ENCODE assay signal across 11 cellular contexts in genomic region chr3:10417849-10418248, GRCh38.
DNase-seq lines count a peak whose midpoint lies in the region; ATAC-seq, FAIRE-seq and TF ChIP-seq lines count a peak whose summit lies in the region.
"Had no signal": no experiment of that assay in that cellular context is flagged by ENCODE, and none has a peak within 500 bp of the region (broad histone marks: within the 10 kb centered on the region; RNA-seq: fewer than 3 reads in every experiment).

No MANE protein-coding gene starts in this region.

- H3K27me3 ChIP-seq in K562 (ENCODE audit: control insufficient read depth in 2 of 2, insufficient read depth in 2 of 2, low read length in 2 of 2) (peaks cover 24 to 67% of the 10 kb centered on the region in 2 experiments; a peak in 4 of 5 replicates), neural progenitor cell (no peaks in the 10 kb centered on the region), gastroesophageal sphincter (peaks cover 42% of the 10 kb centered on the region)

- CTCF ChIA-PET in K562 (lab: Yijun Ruan, JAX; ENCODE audit: low intra/inter-chr PET ratio) = interaction anchor here (1.4 kb wide), 1 partner anchor 320 kb away, joined by 13 read pairs; no protein-coding TSS in a partner anchor

- H3K4me2 ChIP-seq in K562 (ENCODE audit: insufficient read depth, low read length) (no peak overlapping the region), neural progenitor cell (no peak overlapping the region)

- H3K9ac ChIP-seq in K562 (ENCODE audit: insufficient read depth in 1 of 2, low read depth in 2 of 2, low read length in 2 of 2) (no peak overlapping the region), neural progenitor cell (no peak overlapping the region)

- no peaks in the 10 kb centered on the region for H3K9me3 ChIP-seq in K562 (replicated peaks; ENCODE audit: control insufficient read depth, insufficient read depth, low read depth, low read length)
- H3K9me3 ChIP-seq in neural progenitor cell (ENCODE audit: low read depth) = no peaks in the 10 kb centered on the region
- H3K9me3 ChIP-seq in gastroesophageal sphincter = no peaks in the 10 kb centered on the region
- H3K9me3 ChIP-seq: mucosa of descending colon had no signal

- H3K4me3 ChIP-seq in K562 (no peak overlapping the region), neural progenitor cell (no peak overlapping the region), gastroesophageal sphincter (no peak overlapping the region)
- H3K4me3 ChIP-seq: mucosa of descending colon had no signal

- peak overlapping the region; percentile 0 for H3K4me3 Mint-ChIP-seq in neural progenitor cell
- no peak overlapping the region for H3K4me3 Mint-ChIP-seq in activated T-helper 2 cell treated with anti-CD3 and anti-CD28 coated beads, Interferon-gamma antibody, Interleukin-2, Interleukin-4, amounts not matched to agents 10 μg/mL and 5 μg/mL and 100 μg/mL, durations not matched to agents 14 hours and 24 hours and 36 hours (ENCODE audit: low read depth)

- TF ChIP-seq POLR2A in K562 (conservative IDR thresholded peaks at IDR 0.05) (no peak), gastroesophageal sphincter (IDR thresholded peaks at IDR 0.05) (no peak)

- H3K9me1 ChIP-seq in K562 (ENCODE audit: control insufficient read depth, insufficient read depth, low read length) = no peaks in the 10 kb centered on the region

- POLR2A ChIA-PET in K562 (lab: Yijun Ruan, JAX) = interaction anchor here (1.0 to 1.6 kb wide), 2 partner anchors 10 to 28 kb away, joined by 3 to 5 read pairs; no protein-coding TSS in a partner anchor

- H3K79me2 ChIP-seq in K562 (ENCODE audit: control insufficient read depth, insufficient read depth, low read length) = no peaks in the 10 kb centered on the region
- no peaks in the 10 kb centered on the region for H3K79me2 ChIP-seq in neural progenitor cell (ENCODE audit: low read depth)

- TF ChIP-seq EP300 in K562 (IDR thresholded peaks at IDR 0.05; ENCODE audit: low read length) (no peak), gastroesophageal sphincter (IDR thresholded peaks at IDR 0.05) (no peak)

- peak; percentile 71 to 86 for TF ChIP-seq RAD21 in K562 (CRISPR knock-in tag; conservative IDR thresholded peaks at IDR 0.05 in 1 of 2, IDR thresholded peaks at IDR 0.05 in 1 of 2)

- intact Hi-C loops in K562 (cut with micrococcal nuclease) = loop anchor here (2.0 kb wide), 1 partner anchor 321 kb away; no protein-coding TSS in a partner anchor
- intact Hi-C loops in activated T-helper 2 cell treated with anti-CD3 and anti-CD28 coated beads, Interferon-gamma antibody, Interleukin-2, Interleukin-4, amounts not matched to agents 10 μg/mL and 5 μg/mL and 100 μg/mL, durations not matched to agents 14 hours and 24 hours and 36 hours (cut with micrococcal nuclease) = loop anchor here (2.0 kb wide), 1 partner anchor 321 kb away; no protein-coding TSS in a partner anchor

- peak; percentile 72 for FAIRE-seq in K562 (lab: Jason Lieb, UNC)

- in situ Hi-C loops in K562 (cut with MboI) = no loop called here

- H3K4me1 ChIP-seq in K562 (replicated peaks in 1 of 2; ENCODE audit: control insufficient read depth in 2 of 2, insufficient read depth in 2 of 2, low read length in 2 of 2) = peaks cover 8% of the 10 kb centered on the region in 2 experiments; a peak in 4 of 5 replicates
- no peaks in the 10 kb centered on the region for H3K4me1 ChIP-seq in neural progenitor cell
- H3K4me1 ChIP-seq in gastroesophageal sphincter = no peaks in the 10 kb centered on the region

- H3F3A ChIP-seq in neural progenitor cell (ENCODE audit: low read depth) = no peaks in the 10 kb centered on the region

- H4K20me1 ChIP-seq in K562 (replicated peaks; ENCODE audit: control insufficient read depth, insufficient read depth, low read length) = peaks cover 41% of the 10 kb centered on the region
- H4K20me1 ChIP-seq in neural progenitor cell (ENCODE audit: low read depth) = no peaks in the 10 kb centered on the region

- WGBS in K562 (ENCODE audit: insufficient coverage, low coverage, missing lambda C conversion rate) = 6% methylated on average over 2 of the region's 2 CpGs
- 80 to 88% methylated on average over 1 to 2 of the region's 2 CpGs for WGBS in gastroesophageal sphincter (ENCODE audit: low coverage in 1 of 2), 2 donors

- H3K36me3 ChIP-seq in K562 (ENCODE audit: control insufficient read depth, insufficient read depth, low read length) = no peaks in the 10 kb centered on the region
- H3K36me3 ChIP-seq in neural progenitor cell = no peaks in the 10 kb centered on the region
- H3K36me3 ChIP-seq in gastroesophageal sphincter = no peaks in the 10 kb centered on the region

- no TSS peak for BruUV-seq in K562 (replicated peaks; lab: Mats Ljungman, UMichigan)

- peaks cover 5% of the 10 kb centered on the region for H3K27me3 Mint-ChIP-seq in neural progenitor cell (ENCODE audit: insufficient read depth, low read depth)
- H3K27me3 Mint-ChIP-seq in activated T-helper 2 cell treated with anti-CD3 and anti-CD28 coated beads, Interferon-gamma antibody, Interleukin-2, Interleukin-4, amounts not matched to agents 10 μg/mL and 5 μg/mL and 100 μg/mL, durations not matched to agents 14 hours and 24 hours and 36 hours (ENCODE audit: low read depth) = peaks cover 3% of the 10 kb centered on the region

- no peaks in the 10 kb centered on the region for H3K9me3 Mint-ChIP-seq in neural progenitor cell
- H3K9me3 Mint-ChIP-seq in activated T-helper 2 cell treated with anti-CD3 and anti-CD28 coated beads, Interferon-gamma antibody, Interleukin-2, Interleukin-4, amounts not matched to agents 10 μg/mL and 5 μg/mL and 100 μg/mL, durations not matched to agents 14 hours and 24 hours and 36 hours = no peaks in the 10 kb centered on the region

- peak overlapping the region; percentile 28 for H3K27ac Mint-ChIP-seq in neural progenitor cell
- no peak overlapping the region for H3K27ac Mint-ChIP-seq in activated T-helper 2 cell treated with anti-CD3 and anti-CD28 coated beads, Interferon-gamma antibody, Interleukin-2, Interleukin-4, amounts not matched to agents 10 μg/mL and 5 μg/mL and 100 μg/mL, durations not matched to agents 14 hours and 24 hours and 36 hours

- no peaks in the 10 kb centered on the region for H3K36me3 Mint-ChIP-seq in neural progenitor cell
- H3K36me3 Mint-ChIP-seq in activated T-helper 2 cell treated with anti-CD3 and anti-CD28 coated beads, Interferon-gamma antibody, Interleukin-2, Interleukin-4, amounts not matched to agents 10 μg/mL and 5 μg/mL and 100 μg/mL, durations not matched to agents 14 hours and 24 hours and 36 hours (ENCODE audit: low read depth) = no peaks in the 10 kb centered on the region

- H3K27ac ChIP-seq in K562 (ENCODE audit: extremely low read depth, low read depth, low read length) = no peak overlapping the region
- no peak overlapping the region for H3K27ac ChIP-seq in neural progenitor cell
- no peak overlapping the region for H3K27ac ChIP-seq in gastroesophageal sphincter

- H2AFZ ChIP-seq in K562 (ENCODE audit: low read depth, low read length) (no peak overlapping the region), neural progenitor cell (replicated peaks) (no peak overlapping the region)

- no peaks in the 10 kb centered on the region for H3K4me1 Mint-ChIP-seq in neural progenitor cell
- peaks cover 2% of the 10 kb centered on the region for H3K4me1 Mint-ChIP-seq in activated T-helper 2 cell treated with anti-CD3 and anti-CD28 coated beads, Interferon-gamma antibody, Interleukin-2, Interleukin-4, amounts not matched to agents 10 μg/mL and 5 μg/mL and 100 μg/mL, durations not matched to agents 14 hours and 24 hours and 36 hours (ENCODE audit: low read depth)

- peak; percentile 47 to 82 (median 77); a peak in 4 of 6 replicates for TF ChIP-seq CTCF in K562 (IDR thresholded peaks at IDR 0.05 in 2 of 3, conservative IDR thresholded peaks at IDR 0.05 in 1 of 3; ENCODE audit: insufficient read depth in 2 of 3, low read depth in 1 of 3, low read length in 3 of 3)
- TF ChIP-seq CTCF in neural progenitor cell (IDR thresholded peaks at IDR 0.05) = peak; percentile 23
- TF ChIP-seq CTCF in gastroesophageal sphincter (IDR thresholded peaks at IDR 0.05) = no peak

- DNase-seq in DMS53 (lab: John Stamatoyannopoulos, UW) = peak; percentile 17
- no peak for DNase-seq in DMS53 treated with DMSO at 0.1 percent for 48 hours (lab: John Stamatoyannopoulos, UW; ENCODE audit: unreplicated experiment)
- peak; percentile 25 for DNase-seq in MV-4-11 (lab: John Stamatoyannopoulos, UW)
- peak; percentile 38 to 44 (median 42) for DNase-seq in K562 (ENCODE audit: extremely low read depth in 1 of 4, low spot score in 3 of 4)
- DNase-seq in neural progenitor cell (ENCODE audit: low spot score) = peak; percentile 20
- DNase-seq in activated T-helper 2 cell treated with anti-CD3 and anti-CD28 coated beads, Interferon-gamma antibody, Interleukin-2, Interleukin-4, amounts not matched to agents 10 μg/mL and 5 μg/mL and 100 μg/mL, durations not matched to agents 14 hours and 24 hours and 36 hours (ENCODE audit: low spot score) = no peak
- DNase-seq: 8988T, mucosa of descending colon, T1000 had no signal

- ATAC-seq in K562 (peak; percentile 68), gastroesophageal sphincter (no peak), GM21528 (IDR thresholded peaks at IDR 0.05; ENCODE audit: low FRiP score, unreplicated experiment) (no peak)
- ATAC-seq: mucosa of descending colon had no signal

TF ChIP-seq in K562, 482 proteins besides CTCF, POLR2A, EP300 and RAD21 (continues in another document):
- peak in 1 of 3 experiments; percentile 10 for TF ChIP-seq YY1 (IDR thresholded peaks at IDR 0.05; ENCODE audit: borderline replicate concordance in 1 of 3, control insufficient read depth in 1 of 3, extremely low read depth in 1 of 3, insufficient read depth in 3 of 3, insufficient read length in 1 of 3, insufficient replicate concordance in 2 of 3, low read depth in 1 of 3, low read length in 2 of 3)
- no peak for TF ChIP-seq NR3C1 (CRISPR knock-in tag; IDR thresholded peaks at IDR 0.05)

Comparison
In these comparisons a context has a peak if more than half of its experiments do, and no peak if none do; other contexts are left out.
1. DNase-seq: peak in DMS53 (single experiment), MV-4-11 (single experiment), K562 (4 of 4) and neural progenitor cell (single experiment); none in DMS53 treated with DMSO at 0.1 percent for 48 hours (single experiment) and activated T-helper 2 cell treated with anti-CD3 and anti-CD28 coated beads, Interferon-gamma antibody, Interleukin-2, Interleukin-4, amounts not matched to agents 10 μg/mL and 5 μg/mL and 100 μg/mL, durations not matched to agents 14 hours and 24 hours and 36 hours (single experiment).
2. CTCF ChIP-seq: peak in K562 (3 of 3) and neural progenitor cell (single experiment); none in gastroesophageal sphincter (0 of 4).